In genomic region chr2:42048318-42049251, GRCh38 we compare ENCODE assay signal across 9 cellular contexts. TPM values are rescaled to one million over a fixed set of nuclear protein-coding genes. Genes with fewer than 3 reads are reported as not detected.
A peak's percentile ranks its signal among the peaks of the same experiment; 100 is the strongest.
DNase-seq lines count a peak whose midpoint lies in the region; ATAC-seq and TF ChIP-seq lines count a peak whose summit lies in the region.
"Had no signal": no experiment of that assay in that cellular context is flagged by ENCODE, and none has a peak within 500 bp of the region (broad histone marks: within the 10 kb centered on the region; RNA-seq: fewer than 3 reads in every experiment).

No MANE protein-coding gene starts in this region.

- no peaks in the 10 kb centered on the region for H3K36me3 Mint-ChIP-seq in activated B cell treated with CpG ODN at 0.5 μM for 24 hours (ENCODE audit: low read depth)
- H3K36me3 Mint-ChIP-seq: activated naive CD4-positive, alpha-beta T cell treated with anti-CD3 and anti-CD28 coated beads, Interleukin-2, amount 50 U/mL, for 24 hours had no signal

- DNase-seq in stimulated activated CD4-positive, alpha-beta T cell treated with anti-CD3 and anti-CD28 coated beads, Interleukin-15, amount 100 ng/mL, for 24 hours = peak; percentile 5
- DNase-seq in stimulated activated CD4-positive, alpha-beta T cell treated with anti-CD3 and anti-CD28 coated beads, Interleukin-2, amount 100 ng/mL, for 48 hours = no peak
- peak; percentile 18 for DNase-seq in activated B cell treated with CpG ODN at 0.5 μM for 24 hours
- peak; percentile 40 for DNase-seq in left cardiac atrium
- DNase-seq in retina = peak; percentile 60
- no peak for DNase-seq in GM19240 (ENCODE audit: insufficient read length, low spot score)
- DNase-seq in activated CD4-positive, CD25-positive, alpha-beta regulatory T cell (lab: John Stamatoyannopoulos, UW) = no peak

- ATAC-seq in activated B cell treated with CpG ODN at 0.5 μM for 24 hours (ENCODE audit: low read depth) (no peak), left cardiac atrium (peak in 1 of 2 donors; percentile 26), HG03521 (IDR thresholded peaks at IDR 0.05; ENCODE audit: unreplicated experiment) (no peak)

- peaks cover 6% of the 10 kb centered on the region for H3K4me1 Mint-ChIP-seq in activated B cell treated with CpG ODN at 0.5 μM for 24 hours

- intact Hi-C loops in activated B cell treated with CpG ODN at 0.5 μM for 24 hours (cut with micrococcal nuclease) = no loop called here
- intact Hi-C loops in left cardiac atrium (cut with DNase I) = loop anchor here in 1 of 2 donors (10.0 kb wide), 1 partner anchor 84 kb away; no protein-coding TSS in a partner anchor

- POLR2A ChIA-PET in activated B cell treated with CpG ODN at 0.5 μM for 24 hours (lab: Charles Lee) = no interaction called here

- no peaks in the 10 kb centered on the region for H3K9me3 Mint-ChIP-seq in activated B cell treated with CpG ODN at 0.5 μM for 24 hours
- H3K9me3 Mint-ChIP-seq: activated naive CD4-positive, alpha-beta T cell treated with anti-CD3 and anti-CD28 coated beads, Interleukin-2, amount 50 U/mL, for 24 hours had no signal

- TF ChIP-seq CTCF in activated B cell treated with CpG ODN at 0.5 μM for 24 hours (IDR thresholded peaks at IDR 0.05) = no peak

- CTCF ChIA-PET in activated B cell treated with CpG ODN at 0.5 μM for 24 hours (lab: Charles Lee) = no interaction called here

- H3K4me3 Mint-ChIP-seq in activated B cell treated with CpG ODN at 0.5 μM for 24 hours = peak overlapping the region; percentile 46
- H3K4me3 Mint-ChIP-seq: activated naive CD4-positive, alpha-beta T cell treated with anti-CD3 and anti-CD28 coated beads, Interleukin-2, amount 50 U/mL, for 24 hours had no signal

- no peak overlapping the region for H3K27ac Mint-ChIP-seq in activated B cell treated with CpG ODN at 0.5 μM for 24 hours
- H3K27ac Mint-ChIP-seq: activated naive CD4-positive, alpha-beta T cell treated with anti-CD3 and anti-CD28 coated beads, Interleukin-2, amount 50 U/mL, for 24 hours had no signal

- peaks cover 48% of the 10 kb centered on the region for H3K27me3 Mint-ChIP-seq in activated B cell treated with CpG ODN at 0.5 μM for 24 hours

RNA-seq across cellular contexts. Expression of gene PKDCC, which starts 0.8 kb away (rescaled TPM):
- total RNA-seq in activated B cell treated with CpG ODN at 0.5 μM for 24 hours (0.24 TPM in 1 of 2 replicates, not detected in the other), left cardiac atrium (100 to 1,000 TPM; 138 to 209 TPM)

Comparison
In these comparisons a context has a peak if more than half of its experiments do, and no peak if none do; other contexts are left out.
1. DNase-seq: peak in stimulated activated CD4-positive, alpha-beta T cell treated with anti-CD3 and anti-CD28 coated beads, Interleukin-15, amount 100 ng/mL, for 24 hours (single experiment), activated B cell treated with CpG ODN at 0.5 μM for 24 hours (single experiment), left cardiac atrium (single experiment) and retina (single experiment); none in stimulated activated CD4-positive, alpha-beta T cell treated with anti-CD3 and anti-CD28 coated beads, Interleukin-2, amount 100 ng/mL, for 48 hours (0 of 2), GM19240 (single experiment) and activated CD4-positive, CD25-positive, alpha-beta regulatory T cell (0 of 4).
2. RNA of gene PKDCC, which starts 0.8 kb away (total RNA-seq): 138 to 209 TPM in left cardiac atrium; 0.24 TPM in activated B cell treated with CpG ODN at 0.5 μM for 24 hours; every median in the first group is over 100 times any median in the second.